ENCODE assay signal across 14 cellular contexts in genomic region chr7:133491846-133492652, GRCh38.
DNase-seq lines count a peak whose midpoint lies in the region; ATAC-seq and FAIRE-seq lines count a peak whose summit lies in the region.
"Had no signal": no experiment of that assay in that cellular context is flagged by ENCODE, and none has a peak within 500 bp of the region (broad histone marks: within the 10 kb centered on the region; RNA-seq: fewer than 3 reads in every experiment).

No MANE protein-coding gene starts in this region.

- no peak overlapping the region for H3K4me3 Mint-ChIP-seq in activated naive CD4-positive, alpha-beta T cell treated with anti-CD3 and anti-CD28 coated beads, Interleukin-2, amount 10 ng/mL, durations not matched to agents 7 days and 5 days
- H3K4me3 Mint-ChIP-seq in CD4-positive, alpha-beta memory T cell = no peak overlapping the region
- H3K4me3 Mint-ChIP-seq: dendritic cell treated with granulocyte-macrophage colony-stimulating factor and Interleukin-4, amounts not matched to agents 40 ng/mL and 50 ng/mL, for 4 days had no signal

- peaks cover 0 to 3% of the 10 kb centered on the region in 2 donors for H3K36me3 ChIP-seq in small intestine (ENCODE audit: control insufficient read depth in 2 of 2, insufficient read depth in 2 of 2, low read length in 2 of 2)
- H3K36me3 ChIP-seq in CD4-positive, alpha-beta memory T cell (ENCODE audit: insufficient read depth, low read length) = no peaks in the 10 kb centered on the region
- H3K36me3 ChIP-seq: prostate gland, vagina had no signal

- H3K36me3 Mint-ChIP-seq in activated naive CD4-positive, alpha-beta T cell treated with anti-CD3 and anti-CD28 coated beads, Interleukin-2, amount 50 U/mL, for 72 hours = peaks cover 15 to 26% of the 10 kb centered on the region in 2 donors
- peaks cover 7% of the 10 kb centered on the region for H3K36me3 Mint-ChIP-seq in activated naive CD4-positive, alpha-beta T cell treated with anti-CD3 and anti-CD28 coated beads, Interleukin-2, amount 10 ng/mL, durations not matched to agents 7 days and 5 days
- peaks cover 17 to 60% of the 10 kb centered on the region in 2 donors for H3K36me3 Mint-ChIP-seq in CD4-positive, alpha-beta memory T cell

- CTCF ChIA-PET in activated naive CD4-positive, alpha-beta T cell treated with anti-CD3 and anti-CD28 coated beads, Interleukin-2, amount 10 ng/mL, durations not matched to agents 7 days and 5 days (lab: Charles Lee) = no interaction called here
- CTCF ChIA-PET in CD4-positive, alpha-beta memory T cell (lab: Charles Lee; ENCODE audit: partially characterized antibody) = no interaction called here

- POLR2A ChIA-PET in CD4-positive, alpha-beta memory T cell (lab: Charles Lee; ENCODE audit: partially characterized antibody) = no interaction called here

- H3K4me1 ChIP-seq in small intestine (ENCODE audit: control insufficient read depth in 2 of 2, insufficient read depth in 1 of 2, low read depth in 1 of 2, low read length in 1 of 2) = no peaks in the 10 kb centered on the region
- H3K4me1 ChIP-seq in CD4-positive, alpha-beta memory T cell (ENCODE audit: insufficient read depth, low read length) = no peaks in the 10 kb centered on the region
- H3K4me1 ChIP-seq: prostate gland, vagina had no signal

- FAIRE-seq in RCC 7860 (lab: Jason Lieb, UNC) = peak; percentile 60
- no peak for FAIRE-seq in small intestine (lab: Jason Lieb, UNC)

- H3K27me3 Mint-ChIP-seq in activated naive CD4-positive, alpha-beta T cell treated with anti-CD3 and anti-CD28 coated beads, Interleukin-2, amount 10 ng/mL, durations not matched to agents 7 days and 5 days = no peaks in the 10 kb centered on the region
- H3K27me3 Mint-ChIP-seq in CD4-positive, alpha-beta memory T cell = no peaks in the 10 kb centered on the region
- H3K27me3 Mint-ChIP-seq: dendritic cell treated with granulocyte-macrophage colony-stimulating factor and Interleukin-4, amounts not matched to agents 40 ng/mL and 50 ng/mL, for 4 days had no signal

- WGBS in small intestine, 3 donors = 84 to 94% (median 88%) methylated on average over 6 of the region's 6 CpGs

- H3K27me3 ChIP-seq in small intestine (ENCODE audit: control insufficient read depth in 2 of 2, insufficient read depth in 2 of 2, low read length in 2 of 2) = no peaks in the 10 kb centered on the region
- H3K27me3 ChIP-seq in CD4-positive, alpha-beta memory T cell (ENCODE audit: insufficient read depth, low read length) = no peaks in the 10 kb centered on the region
- H3K27me3 ChIP-seq: vagina had no signal

- no peaks in the 10 kb centered on the region for H3K9me3 ChIP-seq in small intestine (ENCODE audit: control insufficient read depth, low read depth)
- H3K9me3 ChIP-seq in CD4-positive, alpha-beta memory T cell (ENCODE audit: control insufficient read depth in 1 of 2, low read length in 2 of 2) = no peaks in the 10 kb centered on the region
- H3K9me3 ChIP-seq: prostate gland, vagina had no signal

- H3K9me3 Mint-ChIP-seq in activated naive CD4-positive, alpha-beta T cell treated with anti-CD3 and anti-CD28 coated beads, Interleukin-2, amount 50 U/mL, for 72 hours = peaks cover 5 to 9% of the 10 kb centered on the region in 2 donors
- H3K9me3 Mint-ChIP-seq in activated naive CD4-positive, alpha-beta T cell treated with anti-CD3 and anti-CD28 coated beads, Interleukin-2, amount 10 ng/mL, durations not matched to agents 7 days and 5 days = no peaks in the 10 kb centered on the region
- H3K9me3 Mint-ChIP-seq in CD4-positive, alpha-beta memory T cell = peaks cover 0 to 4% (median 0%) of the 10 kb centered on the region in 8 donors
- H3K9me3 Mint-ChIP-seq: dendritic cell treated with granulocyte-macrophage colony-stimulating factor and Interleukin-4, amounts not matched to agents 40 ng/mL and 50 ng/mL, for 4 days had no signal

- DNase-seq in activated naive CD4-positive, alpha-beta T cell treated with anti-CD3 and anti-CD28 coated beads, Interleukin-2, amount 50 U/mL, for 72 hours (ENCODE audit: low spot score in 2 of 2) = no peak
- no peak for DNase-seq in activated naive CD4-positive, alpha-beta T cell treated with anti-CD3 and anti-CD28 coated beads, Interleukin-2, amount 10 ng/mL, durations not matched to agents 7 days and 5 days
- peak; percentile 44 for DNase-seq in RCC 7860 (ENCODE audit: low spot score)
- DNase-seq in dermis blood vessel endothelial cell = peak; percentile 14
- peak; percentile 10 for DNase-seq in small intestine
- no peak for DNase-seq in AG08396 (ENCODE audit: low spot score)
- DNase-seq in CD4-positive, alpha-beta memory T cell = no peak
- DNase-seq: H7, NCI-H1436, NCI-H524 had no signal

- ATAC-seq in activated naive CD4-positive, alpha-beta T cell treated with anti-CD3 and anti-CD28 coated beads, Interleukin-2, amount 50 U/mL, for 72 hours = peak; percentile 38 to 42
- no peak for ATAC-seq in GM21825 (IDR thresholded peaks at IDR 0.05; ENCODE audit: unreplicated experiment)

- no peak overlapping the region for H3K27ac ChIP-seq in small intestine (ENCODE audit: low read depth in 1 of 2, low read length in 1 of 2)
- no peak overlapping the region for H3K27ac ChIP-seq in CD4-positive, alpha-beta memory T cell (ENCODE audit: low read depth, low read length)
- H3K27ac ChIP-seq: prostate gland, vagina had no signal

- H3K4me3 ChIP-seq in small intestine (ENCODE audit: low read depth in 1 of 2, low read length in 2 of 2) = no peak overlapping the region
- H3K4me3 ChIP-seq in CD4-positive, alpha-beta memory T cell (ENCODE audit: low read length in 2 of 2) = no peak overlapping the region
- H3K4me3 ChIP-seq: prostate gland, vagina had no signal

- H3K4me1 Mint-ChIP-seq in activated naive CD4-positive, alpha-beta T cell treated with anti-CD3 and anti-CD28 coated beads, Interleukin-2, amount 10 ng/mL, durations not matched to agents 7 days and 5 days = peaks cover 10% of the 10 kb centered on the region
- peaks cover 0 to 5% (median 2%) of the 10 kb centered on the region in 4 donors for H3K4me1 Mint-ChIP-seq in CD4-positive, alpha-beta memory T cell

- H3K27ac Mint-ChIP-seq in activated naive CD4-positive, alpha-beta T cell treated with anti-CD3 and anti-CD28 coated beads, Interleukin-2, amount 50 U/mL, for 72 hours = peak overlapping the region in 1 of 2 donors; percentile 42
- no peak overlapping the region for H3K27ac Mint-ChIP-seq in activated naive CD4-positive, alpha-beta T cell treated with anti-CD3 and anti-CD28 coated beads, Interleukin-2, amount 10 ng/mL, durations not matched to agents 7 days and 5 days
- no peak overlapping the region for H3K27ac Mint-ChIP-seq in CD4-positive, alpha-beta memory T cell
- H3K27ac Mint-ChIP-seq: dendritic cell treated with granulocyte-macrophage colony-stimulating factor and Interleukin-4, amounts not matched to agents 40 ng/mL and 50 ng/mL, for 4 days had no signal

- intact Hi-C loops in CD4-positive, alpha-beta memory T cell (cut with micrococcal nuclease) = no loop called here

Comparison
In these comparisons a context has a peak if more than half of its experiments do, and no peak if none do; other contexts are left out.
1. DNase-seq: peak in RCC 7860 (single experiment), dermis blood vessel endothelial cell (single experiment) and small intestine (single experiment); none in activated naive CD4-positive, alpha-beta T cell treated with anti-CD3 and anti-CD28 coated beads, Interleukin-2, amount 50 U/mL, for 72 hours (0 of 2), activated naive CD4-positive, alpha-beta T cell treated with anti-CD3 and anti-CD28 coated beads, Interleukin-2, amount 10 ng/mL, durations not matched to agents 7 days and 5 days (single experiment), AG08396 (single experiment) and CD4-positive, alpha-beta memory T cell (0 of 5).